ENCODE assay signal across 19 cellular contexts in the genomic region with DNA sequence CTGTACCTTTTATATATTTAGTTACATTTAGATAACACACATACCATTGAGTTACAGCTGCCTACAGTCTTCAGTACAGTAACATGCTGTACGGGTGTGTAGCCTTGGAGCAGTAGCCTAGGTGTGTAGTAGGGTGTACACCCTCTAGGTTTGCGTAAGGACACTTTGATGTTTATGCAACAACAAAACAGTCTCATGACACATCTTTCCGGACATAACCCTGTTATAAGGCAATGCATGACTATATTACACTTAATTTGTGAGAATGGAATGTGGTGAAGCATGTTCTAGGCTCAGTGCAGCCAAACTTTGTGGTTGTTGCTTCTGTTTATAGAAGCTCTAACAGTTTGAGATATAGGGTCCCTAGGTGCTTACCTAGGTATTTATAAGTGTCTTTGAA.
DNase-seq lines count a peak whose midpoint lies in the region; ATAC-seq and TF ChIP-seq lines count a peak whose summit lies in the region.
"Had no signal": no experiment of that assay in that cellular context is flagged by ENCODE, and none has a peak within 500 bp of the region (broad histone marks: within the 10 kb centered on the region; RNA-seq: fewer than 3 reads in every experiment).

No MANE protein-coding gene starts in this region.

- no peak overlapping the region for H2BK5ac ChIP-seq in trophoblast cell (ENCODE audit: low read depth, low read length, poor library complexity)

- H3K36me3 ChIP-seq in RWPE2 (ENCODE audit: low read depth) = no peaks in the 10 kb centered on the region
- H3K36me3 ChIP-seq in trophoblast cell (ENCODE audit: control insufficient read depth in 1 of 2, insufficient read depth in 2 of 2, low read length in 2 of 2) = no peaks in the 10 kb centered on the region
- H3K36me3 ChIP-seq: BLaER1, Peyer's patch had no signal

- no peak overlapping the region for H2BK12ac ChIP-seq in trophoblast cell (ENCODE audit: low read length)

- no peak overlapping the region for H4K8ac ChIP-seq in trophoblast cell (ENCODE audit: low read depth, low read length)

- no peak overlapping the region for H2BK120ac ChIP-seq in trophoblast cell (ENCODE audit: insufficient read depth, low read length, poor library complexity)

- H3K79me1 ChIP-seq in trophoblast cell (ENCODE audit: low read length) = no peaks in the 10 kb centered on the region

- intact Hi-C loops in dorsolateral prefrontal cortex (cut with DNase I) = no loop called here

- H3K4ac ChIP-seq in trophoblast cell (ENCODE audit: low read depth, low read length) = no peak overlapping the region

- no peak overlapping the region for H3K9ac ChIP-seq in trophoblast cell (ENCODE audit: low read length)
- H3K9ac ChIP-seq: BLaER1 had no signal

- no peak overlapping the region for H3K14ac ChIP-seq in trophoblast cell (ENCODE audit: low read length)

- peak; percentile 66 for ATAC-seq in RWPE2 (ENCODE audit: low read depth)
- peak; percentile 99 for ATAC-seq in esophagus mucosa
- ATAC-seq in GM21825 (IDR thresholded peaks at IDR 0.05; ENCODE audit: unreplicated experiment) = no peak
- ATAC-seq: CD8-positive, alpha-beta T cell; HCT116 had no signal

- H3K27me3 ChIP-seq in RWPE2 (ENCODE audit: insufficient read depth, poor library complexity, severe bottlenecking) (no peaks in the 10 kb centered on the region), trophoblast cell (ENCODE audit: insufficient read depth, low read length) (no peaks in the 10 kb centered on the region), dorsolateral prefrontal cortex (no peaks in the 10 kb centered on the region)
- H3K27me3 ChIP-seq: BLaER1, Peyer's patch had no signal

- H2AFZ ChIP-seq in trophoblast cell (ENCODE audit: insufficient read depth, low read length, poor library complexity) = no peak overlapping the region

- H3K4me1 ChIP-seq in RWPE2 (ENCODE audit: insufficient read depth, poor library complexity, severe bottlenecking) (peaks cover 7% of the 10 kb centered on the region), trophoblast cell (ENCODE audit: control insufficient read depth in 1 of 2, insufficient read depth in 2 of 2, low read length in 2 of 2) (peaks cover 0 to 2% of the 10 kb centered on the region in 2 experiments)
- H3K4me1 ChIP-seq: Peyer's patch had no signal

- H4K91ac ChIP-seq in trophoblast cell (ENCODE audit: low read depth, low read length) = no peak overlapping the region

- TF ChIP-seq CTCF in RWPE2 (IDR thresholded peaks at IDR 0.05; ENCODE audit: poor library complexity, severe bottlenecking) (no peak), dorsolateral prefrontal cortex (IDR thresholded peaks at IDR 0.05 in 54 of 56, conservative IDR thresholded peaks at IDR 0.05 in 2 of 56; ENCODE audit: low read depth in 1 of 56, partially characterized antibody in 56 of 56) (no peak)

- peak; percentile 8 for DNase-seq in HCEC 1CT
- no peak for DNase-seq in RWPE2 (ENCODE audit: low spot score)
- DNase-seq in trophoblast cell = peak; percentile 61 to 92
- no peak for DNase-seq in dorsolateral prefrontal cortex
- no peak for DNase-seq in NCI-H82 (lab: John Stamatoyannopoulos, UW)
- DNase-seq: CD8-positive, alpha-beta T cell; DMS79; KG1; NCI-H1436; NCI-H2029; NCI-H2171 treated with DMSO at 0.1 percent for 48 hours; NCI-H510A; NCI-H774; Peyer's patch; Right ventricle myocardium superior had no signal

- no peak overlapping the region for H3K4me2 ChIP-seq in trophoblast cell (ENCODE audit: low read length)
- H3K4me2 ChIP-seq: BLaER1 had no signal

- H3K4me3 ChIP-seq in RWPE2 (ENCODE audit: severe bottlenecking) = no peak overlapping the region
- no peak overlapping the region for H3K4me3 ChIP-seq in trophoblast cell (ENCODE audit: low read depth, low read length)
- H3K4me3 ChIP-seq in dorsolateral prefrontal cortex = no peak overlapping the region
- H3K4me3 ChIP-seq: BLaER1, Peyer's patch had no signal

- no peaks in the 10 kb centered on the region for H3K79me2 ChIP-seq in trophoblast cell (ENCODE audit: control insufficient read depth, insufficient read depth, low read length, poor library complexity)

- H3K27ac ChIP-seq in RWPE2 (ENCODE audit: poor library complexity, severe bottlenecking) = no peak overlapping the region
- H3K27ac ChIP-seq in trophoblast cell (ENCODE audit: low read depth, low read length) = no peak overlapping the region
- no peak overlapping the region for H3K27ac ChIP-seq in dorsolateral prefrontal cortex
- H3K27ac ChIP-seq: BLaER1, Peyer's patch had no signal

- no peak overlapping the region for H2AK5ac ChIP-seq in trophoblast cell (ENCODE audit: low read length)

- H3K23ac ChIP-seq in trophoblast cell (ENCODE audit: low read length) = no peak overlapping the region

- no peak overlapping the region for H4K12ac ChIP-seq in trophoblast cell (ENCODE audit: low read depth, low read length)

- H3K9me3 ChIP-seq in RWPE2 (ENCODE audit: severe bottlenecking) (no peaks in the 10 kb centered on the region), trophoblast cell (ENCODE audit: insufficient read depth, low read depth, low read length) (no peaks in the 10 kb centered on the region)
- H3K9me3 ChIP-seq: BLaER1, Peyer's patch had no signal

- WGBS in trophoblast cell (ENCODE audit: extremely low coverage, insufficient coverage, insufficient read length) = no CpG with 5 or more reads among the region's 3 CpGs

- H3K18ac ChIP-seq in trophoblast cell (ENCODE audit: low read length) = no peak overlapping the region

Comparison
In these comparisons a context has a peak if more than half of its experiments do, and no peak if none do; other contexts are left out.
1. DNase-seq: peak in HCEC 1CT (single experiment) and trophoblast cell (2 of 2); none in RWPE2 (single experiment), dorsolateral prefrontal cortex (0 of 10) and NCI-H82 (single experiment).